Comparison of ENCODE assay signal across 23 cellular contexts in genomic region chr3:136207741-136208140, GRCh38.
"Had no signal": no experiment of that assay in that cellular context is flagged by ENCODE, and none has a peak within 500 bp of the region (broad histone marks: within the 10 kb centered on the region; RNA-seq: fewer than 3 reads in every experiment).

No MANE protein-coding gene starts in this region.

- DNase-seq: cortex of kidney; dorsolateral prefrontal cortex; effector CD8-positive, alpha-beta T cell; gastrocnemius medialis; heart right ventricle; hypothalamus; kidney glomerular epithelial cell; mammary epithelial cell; mucosa of descending colon; naive thymus-derived CD8-positive, alpha-beta T cell; posterior cingulate gyrus; stimulated activated CD4-positive, alpha-beta T cell treated with anti-CD3 and anti-CD28 coated beads, Interleukin-12 subunit alpha, Interleukin-12 subunit beta, amount 100 ng/mL, for 4 hours; stimulated activated naive CD4-positive, alpha-beta T cell; stomach; substantia nigra; transverse colon had no signal

- H3K4me3 Mint-ChIP-seq: naive thymus-derived CD8-positive, alpha-beta T cell had no signal

- H3K36me3 ChIP-seq: gastrocnemius medialis, heart right ventricle, stomach, thoracic aorta, transverse colon had no signal

- H3K4me1 Mint-ChIP-seq: naive thymus-derived CD8-positive, alpha-beta T cell had no signal

- H3K27me3 ChIP-seq: stomach, transverse colon had no signal

- H3K4me3 ChIP-seq: gastrocnemius medialis, heart right ventricle, mucosa of descending colon, skin epidermis, stomach, thoracic aorta, transverse colon had no signal

- H3K4me1 ChIP-seq: gastrocnemius medialis, heart right ventricle, stomach, transverse colon had no signal

- H3K9me3 ChIP-seq: gastrocnemius medialis, heart right ventricle, mucosa of descending colon, stomach, thoracic aorta, transverse colon had no signal

- H3K27ac ChIP-seq: dorsolateral prefrontal cortex, gastrocnemius medialis, heart right ventricle, skin epidermis, stomach, thoracic aorta, transverse colon had no signal

- FAIRE-seq: endometrium, islet of Langerhans had no signal

- H3K9me3 Mint-ChIP-seq: naive thymus-derived CD8-positive, alpha-beta T cell had no signal

- H3K36me3 Mint-ChIP-seq: naive thymus-derived CD8-positive, alpha-beta T cell had no signal

- ATAC-seq: esophagus mucosa; gastrocnemius medialis; heart right ventricle; left lobe of liver; mucosa of descending colon; naive thymus-derived CD8-positive, alpha-beta T cell; sciatic nerve had no signal
